Comparison of ENCODE assay signal across 9 cellular contexts in genomic region chr20:35243317-35243716, GRCh38. TPM values are rescaled to one million over a fixed set of nuclear protein-coding genes. Genes with fewer than 3 reads are reported as not detected.
"Had no signal": no experiment of that assay in that cellular context is flagged by ENCODE, and none has a peak within 500 bp of the region (broad histone marks: within the 10 kb centered on the region; RNA-seq: fewer than 3 reads in every experiment).

No MANE protein-coding gene starts in this region.

- ATAC-seq: GM12878 had no signal

- FAIRE-seq: G401.6, GM12878, GM12891, GM12892, GM18507, GM19239 had no signal

- DNase-seq: GDM1, GF-D8 had no signal

- H3K4me3 ChIP-seq: GM12878 had no signal

RNA-seq across cellular contexts. Expression of gene MMP24, which starts 16.8 kb away (rescaled TPM):
- total RNA-seq: GM12878 had no signal

RNA-seq across cellular contexts. Expression of gene FAM83C, which starts 48.9 kb away (rescaled TPM):
- total RNA-seq: G401, GM12878 had no signal
- polyA plus RNA-seq: GM12878 had no signal
